In genomic region chr2:120932881-120933280, GRCh38 we compare ENCODE assay signal across 15 cellular contexts.
A peak's percentile ranks its signal among the peaks of the same experiment; 100 is the strongest.
DNase-seq lines count a peak whose midpoint lies in the region; ATAC-seq and TF ChIP-seq lines count a peak whose summit lies in the region.
"Had no signal": no experiment of that assay in that cellular context is flagged by ENCODE, and none has a peak within 500 bp of the region (broad histone marks: within the 10 kb centered on the region; RNA-seq: fewer than 3 reads in every experiment).

No MANE protein-coding gene starts in this region.

- no peak for TF ChIP-seq EP300 in gastroesophageal sphincter (IDR thresholded peaks at IDR 0.05)

- no peaks in the 10 kb centered on the region for H3K9me2 ChIP-seq in GM23248 (ENCODE audit: insufficient read depth)

- 62 to 65% methylated on average over 6 to 7 of the region's 7 CpGs for WGBS in GM23248 (ENCODE audit: low coverage in 1 of 2, low lambda C conversion rate in 2 of 2, missing lambda C conversion rate in 2 of 2), 2 experiments
- WGBS in smooth muscle cell (ENCODE audit: low lambda C conversion rate), result 79% methylated on average over 7 of the region's 7 CpGs
- WGBS in gastroesophageal sphincter (ENCODE audit: low coverage in 1 of 2), 2 donors, result 100% methylated on average over 1 of the region's 7 CpGs; no CpG with 5 or more reads in 1 of the 2 donors

- H3K9me3 Mint-ChIP-seq in chondrocyte (ENCODE audit: low read depth) (no peaks in the 10 kb centered on the region), neural crest cell (no peaks in the 10 kb centered on the region)

- H3K36me3 Mint-ChIP-seq in chondrocyte (ENCODE audit: low read depth), result peaks cover 17% of the 10 kb centered on the region
- H3K36me3 Mint-ChIP-seq in neural crest cell (ENCODE audit: low read depth), result peaks cover 15% of the 10 kb centered on the region

- H3K4me1 Mint-ChIP-seq in chondrocyte (ENCODE audit: low read depth) (peaks cover 68% of the 10 kb centered on the region), neural crest cell (peaks cover 41% of the 10 kb centered on the region)

- H3K4me3 Mint-ChIP-seq in chondrocyte (ENCODE audit: unreplicated experiment) (no peak overlapping the region), neural crest cell (no peak overlapping the region)

- H3K4me2 ChIP-seq in GM23248 (ENCODE audit: unreplicated experiment) (no peak overlapping the region), smooth muscle cell (peak overlapping the region; percentile 26)

- H3K27me3 Mint-ChIP-seq in chondrocyte (ENCODE audit: low read depth) (no peaks in the 10 kb centered on the region), neural crest cell (ENCODE audit: low read depth) (no peaks in the 10 kb centered on the region)

- peak overlapping the region; percentile 91 for H3K27ac ChIP-seq in GM23248
- H3K27ac ChIP-seq in smooth muscle cell (ENCODE audit: low read depth), result peak overlapping the region; percentile 99
- H3K27ac ChIP-seq in gastroesophageal sphincter, result peak overlapping the region in 1 of 4 donors; percentile 84
- no peak overlapping the region for H3K27ac ChIP-seq in lower lobe of right lung
- H3K27ac ChIP-seq: C4-2B had no signal

- H4K20me1 ChIP-seq in GM23248 (ENCODE audit: insufficient read depth), result no peaks in the 10 kb centered on the region
- H4K20me1 ChIP-seq in smooth muscle cell (ENCODE audit: low read depth), result no peaks in the 10 kb centered on the region

- in situ Hi-C loops in GM23248 (cut with MboI), result no loop called here

- no peak for TF ChIP-seq POLR2A in gastroesophageal sphincter (IDR thresholded peaks at IDR 0.05)

- TF ChIP-seq CTCF in chondrocyte (IDR thresholded peaks at IDR 0.05) (no peak), neural crest cell (conservative IDR thresholded peaks at IDR 0.05) (no peak), smooth muscle cell (IDR thresholded peaks at IDR 0.05; ENCODE audit: borderline replicate concordance, insufficient read depth, poor library complexity, severe bottlenecking) (no peak), gastroesophageal sphincter (IDR thresholded peaks at IDR 0.05) (no peak), lower lobe of right lung (IDR thresholded peaks at IDR 0.05) (no peak)

- H3K27me3 ChIP-seq in GM23248 (replicated peaks; ENCODE audit: insufficient read depth), result no peaks in the 10 kb centered on the region
- no peaks in the 10 kb centered on the region for H3K27me3 ChIP-seq in smooth muscle cell (ENCODE audit: low read depth)
- no peaks in the 10 kb centered on the region for H3K27me3 ChIP-seq in gastroesophageal sphincter
- peaks cover 4% of the 10 kb centered on the region for H3K27me3 ChIP-seq in lower lobe of right lung (ENCODE audit: low read depth)

- no peaks in the 10 kb centered on the region for H3K9me3 ChIP-seq in GM23248 (ENCODE audit: low read depth)
- H3K9me3 ChIP-seq in smooth muscle cell (replicated peaks; ENCODE audit: low read depth), result no peaks in the 10 kb centered on the region
- peaks cover 0 to 6% (median 0%) of the 10 kb centered on the region in 3 donors for H3K9me3 ChIP-seq in gastroesophageal sphincter
- H3K9me3 ChIP-seq in lower lobe of right lung, result peaks cover 10% of the 10 kb centered on the region
- H3K9me3 ChIP-seq: HAP-1 had no signal

- H3F3A ChIP-seq in GM23248 (ENCODE audit: insufficient read depth), result peaks cover 33% of the 10 kb centered on the region
- peaks cover 22% of the 10 kb centered on the region for H3F3A ChIP-seq in smooth muscle cell (ENCODE audit: low read depth)

- ATAC-seq in HG02759 (IDR thresholded peaks at IDR 0.05; ENCODE audit: unreplicated experiment), result no peak
- ATAC-seq in gastroesophageal sphincter, result no peak
- no peak for ATAC-seq in lower lobe of right lung

- H2AFZ ChIP-seq in GM23248 (no peak overlapping the region), smooth muscle cell (ENCODE audit: low read depth) (no peak overlapping the region)

- H3K27ac Mint-ChIP-seq in chondrocyte (ENCODE audit: unreplicated experiment), result peak overlapping the region; percentile 82
- peak overlapping the region; percentile 84 for H3K27ac Mint-ChIP-seq in neural crest cell (ENCODE audit: unreplicated experiment)

- H3K4me3 ChIP-seq in GM23248 (no peak overlapping the region), smooth muscle cell (no peak overlapping the region), gastroesophageal sphincter (no peak overlapping the region), lower lobe of right lung (no peak overlapping the region)
- H3K4me3 ChIP-seq: HAP-1 had no signal

- peaks cover 6% of the 10 kb centered on the region; the same call in 1 of the 2 replicates for H3K36me3 ChIP-seq in GM23248 (ENCODE audit: low read depth)
- H3K36me3 ChIP-seq in smooth muscle cell (ENCODE audit: low read depth), result no peaks in the 10 kb centered on the region
- H3K36me3 ChIP-seq in gastroesophageal sphincter, result peaks cover 0 to 29% of the 10 kb centered on the region in 2 donors
- H3K36me3 ChIP-seq in lower lobe of right lung, result no peaks in the 10 kb centered on the region
- H3K36me3 ChIP-seq: HAP-1 had no signal

- H3K79me2 ChIP-seq in GM23248 (ENCODE audit: insufficient read depth) (peaks cover 43% of the 10 kb centered on the region), smooth muscle cell (ENCODE audit: low read depth) (peaks cover 15% of the 10 kb centered on the region)

- intact Hi-C loops in lower lobe of right lung (cut with DNase I), result no loop called here

- H3K4me1 ChIP-seq in GM23248 (ENCODE audit: insufficient read depth) (peaks cover 63% of the 10 kb centered on the region), smooth muscle cell (ENCODE audit: low read depth) (peaks cover 38% of the 10 kb centered on the region), gastroesophageal sphincter (peaks cover 8 to 52% (median 34%) of the 10 kb centered on the region in 3 donors), lower lobe of right lung (peaks cover 39% of the 10 kb centered on the region)

- DNase-seq in GM23248, result no peak
- no peak for DNase-seq in chondrocyte (ENCODE audit: low spot score)
- DNase-seq in neural crest cell (ENCODE audit: low read depth, low spot score), result no peak
- DNase-seq in smooth muscle cell (lab: John Stamatoyannopoulos, UW; ENCODE audit: unreplicated experiment), result no peak
- no peak for DNase-seq in lower lobe of right lung
- DNase-seq in NCI-H446 treated with DMSO at 0.1 percent for 48 hours (lab: John Stamatoyannopoulos, UW), result no peak
- DNase-seq: Karpas-422, MM.1S, NCI-H1105, NCI-H187 treated with DMSO at 0.1 percent for 48 hours, NCI-H510A treated with DMSO at 0.1 percent for 48 hours had no signal

- no peak overlapping the region for H3K9ac ChIP-seq in GM23248
- peak overlapping the region; percentile 21 for H3K9ac ChIP-seq in smooth muscle cell (ENCODE audit: low read depth)
